In genomic region chr14:100747021-100747586, GRCh38 we compare ENCODE assay signal across 10 cellular contexts. TPM values are rescaled to one million over a fixed set of nuclear protein-coding genes. Genes with fewer than 3 reads are reported as not detected.
DNase-seq lines count a peak whose midpoint lies in the region; TF ChIP-seq lines count a peak whose summit lies in the region.
"Had no signal": no experiment of that assay in that cellular context is flagged by ENCODE, and none has a peak within 500 bp of the region (broad histone marks: within the 10 kb centered on the region; RNA-seq: fewer than 3 reads in every experiment).

No MANE protein-coding gene starts in this region.

- 88% methylated on average over 9 of the region's 9 CpGs for WGBS in endodermal cell (ENCODE audit: insufficient coverage in 1 of 2, insufficient read length in 1 of 2), 2 experiments

- no peaks in the 10 kb centered on the region for H3K36me3 ChIP-seq in endodermal cell (ENCODE audit: control insufficient read depth, insufficient read depth, low read length)

- TF ChIP-seq CTCF in endodermal cell (conservative IDR thresholded peaks at IDR 0.05), result no peak

- H3K4me1 Mint-ChIP-seq in endodermal cell, result no peaks in the 10 kb centered on the region
- H3K4me1 Mint-ChIP-seq: activated naive CD8-positive, alpha-beta T cell treated with anti-CD3 and anti-CD28 coated beads, Interleukin-2, amount 10 ng/mL, durations not matched to agents 7 days and 5 days had no signal

- H3K4me1 ChIP-seq in endodermal cell (ENCODE audit: control insufficient read depth, insufficient read depth, low read length), result no peaks in the 10 kb centered on the region

- no peak overlapping the region for H3K27ac Mint-ChIP-seq in endodermal cell
- H3K27ac Mint-ChIP-seq: activated naive CD8-positive, alpha-beta T cell treated with anti-CD3 and anti-CD28 coated beads, Interleukin-2, amount 10 ng/mL, durations not matched to agents 7 days and 5 days had no signal

- H3K9me3 Mint-ChIP-seq in endodermal cell, result no peaks in the 10 kb centered on the region
- H3K9me3 Mint-ChIP-seq: activated naive CD8-positive, alpha-beta T cell treated with anti-CD3 and anti-CD28 coated beads, Interleukin-2, amount 10 ng/mL, durations not matched to agents 7 days and 5 days had no signal

- no peak overlapping the region for H3K9ac ChIP-seq in endodermal cell (ENCODE audit: extremely low read depth, low read length, poor library complexity, severe bottlenecking)

- H3K4me3 ChIP-seq in endodermal cell (ENCODE audit: low read length), result no peak overlapping the region

- no peak overlapping the region for H3K4me3 Mint-ChIP-seq in endodermal cell
- H3K4me3 Mint-ChIP-seq: activated naive CD8-positive, alpha-beta T cell treated with anti-CD3 and anti-CD28 coated beads, Interleukin-2, amount 10 ng/mL, durations not matched to agents 7 days and 5 days had no signal

- no peaks in the 10 kb centered on the region for H3K36me3 Mint-ChIP-seq in endodermal cell (ENCODE audit: low read depth)
- H3K36me3 Mint-ChIP-seq: activated naive CD8-positive, alpha-beta T cell treated with anti-CD3 and anti-CD28 coated beads, Interleukin-2, amount 10 ng/mL, durations not matched to agents 7 days and 5 days had no signal

- no peak overlapping the region for H3K27ac ChIP-seq in endodermal cell (ENCODE audit: low read depth, low read length)
- H3K27ac ChIP-seq: 22Rv1 had no signal

- H3K27me3 Mint-ChIP-seq in endodermal cell (ENCODE audit: insufficient read depth), result no peaks in the 10 kb centered on the region
- H3K27me3 Mint-ChIP-seq: activated naive CD8-positive, alpha-beta T cell treated with anti-CD3 and anti-CD28 coated beads, Interleukin-2, amount 10 ng/mL, durations not matched to agents 7 days and 5 days had no signal

- no peaks in the 10 kb centered on the region for H3K9me3 ChIP-seq in endodermal cell (ENCODE audit: control insufficient read depth, low read length)

- H3K27me3 ChIP-seq in endodermal cell (ENCODE audit: control insufficient read depth, insufficient read depth, low read length, poor library complexity, severe bottlenecking), result no peaks in the 10 kb centered on the region

- peak; percentile 70 for DNase-seq in DMS153 (lab: John Stamatoyannopoulos, UW)
- DNase-seq in DMS153 treated with DMSO at 0.1 percent for 48 hours (lab: John Stamatoyannopoulos, UW; ENCODE audit: unreplicated experiment), result no peak
- DNase-seq in NCI-H460 (ENCODE audit: extremely low read depth, low read depth), result peak; percentile 57
- DNase-seq in endodermal cell, result peak; percentile 18
- DNase-seq in renal cortical epithelial cell (ENCODE audit: low read depth), result peak; percentile 100
- DNase-seq in pons (ENCODE audit: low spot score), result no peak
- no peak for DNase-seq in COLO829 (ENCODE audit: low spot score)
- DNase-seq in NCI-H82 (lab: John Stamatoyannopoulos, UW), result no peak
- DNase-seq: activated naive CD8-positive, alpha-beta T cell treated with anti-CD3 and anti-CD28 coated beads, Interleukin-2, amount 10 ng/mL, durations not matched to agents 7 days and 5 days had no signal

RNA-seq across cellular contexts. Expression of gene DLK1, which starts 20.4 kb away (rescaled TPM):
- not detected in 2 replicates for total RNA-seq in NCI-H460 (2014; rRNA removed; shearing (Covaris generic))
- not detected in 2 replicates for polyA plus RNA-seq in NCI-H460 (2014; cell fraction: nucleus; rRNA removed)
- total RNA-seq in endodermal cell (100 to 1,000 TPM in 1 of 2 donors, 10 to 100 TPM in 1; 78.3 to 117 TPM), renal cortical epithelial cell (not detected in 2 replicates)
- polyA plus RNA-seq in endodermal cell (2013, experiment 1 of 2), result 99.8 TPM
- 92.1 TPM for polyA plus RNA-seq in endodermal cell (2013, experiment 2 of 2)
- total RNA-seq: activated naive CD8-positive, alpha-beta T cell treated with anti-CD3 and anti-CD28 coated beads, Interleukin-2, amount 10 ng/mL, durations not matched to agents 7 days and 5 days had no signal

Comparison
In these comparisons a context has a peak if more than half of its experiments do, and no peak if none do; other contexts are left out.
1. DNase-seq: peak in DMS153 (single experiment), NCI-H460 (single experiment), endodermal cell (single experiment) and renal cortical epithelial cell (single experiment); none in DMS153 treated with DMSO at 0.1 percent for 48 hours (single experiment), pons (single experiment), COLO829 (single experiment) and NCI-H82 (single experiment).
2. RNA of gene DLK1, which starts 20.4 kb away (total RNA-seq): 78.3 to 117 TPM in endodermal cell; not detected in NCI-H460 and not detected in renal cortical epithelial cell; every median in the first group is over 10 times any median in the second.